19 cellular contexts compared by ENCODE assay signal in the genomic region with DNA sequence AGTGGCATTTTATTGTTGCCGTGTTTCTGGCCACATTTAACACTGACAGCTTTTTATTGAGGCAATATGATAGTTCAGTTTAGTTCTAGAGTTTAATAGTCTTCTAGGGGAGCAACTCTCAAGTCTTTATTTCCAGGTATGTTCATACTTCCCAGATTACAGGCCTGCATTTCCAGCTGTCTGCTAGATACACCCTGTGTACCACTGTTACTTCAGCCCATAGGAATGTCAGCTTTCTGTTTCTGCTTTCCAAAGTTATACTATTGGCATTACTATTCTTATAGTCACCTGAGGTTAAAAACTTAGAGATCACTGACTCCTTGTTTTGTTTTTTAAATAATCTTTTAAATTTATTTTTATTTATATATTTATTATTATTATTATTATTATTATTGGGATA. TPM values are rescaled to one million over a fixed set of nuclear protein-coding genes. Genes with fewer than 3 reads are reported as not detected.
DNase-seq lines count a peak whose midpoint lies in the region; ATAC-seq and TF ChIP-seq lines count a peak whose summit lies in the region.
"Had no signal": no experiment of that assay in that cellular context is flagged by ENCODE, and none has a peak within 500 bp of the region (broad histone marks: within the 10 kb centered on the region; RNA-seq: fewer than 3 reads in every experiment).

No MANE protein-coding gene starts in this region.

- H3K36me3 ChIP-seq in prostate gland, result peaks cover 5 to 21% of the 10 kb centered on the region in 2 donors

- no peak for TF ChIP-seq POLR2A in prostate gland (IDR thresholded peaks at IDR 0.05)

- H3K4me1 Mint-ChIP-seq in endothelial cell (ENCODE audit: unreplicated experiment), result peaks cover 40% of the 10 kb centered on the region
- H3K4me1 Mint-ChIP-seq in mesothelial cell of epicardium, result peaks cover 11% of the 10 kb centered on the region
- peaks cover 21 to 70% of the 10 kb centered on the region in 2 donors for H3K4me1 Mint-ChIP-seq in immature natural killer cell

- H3K27me3 ChIP-seq in prostate gland (replicated peaks; ENCODE audit: insufficient read depth), result no peaks in the 10 kb centered on the region
- H3K27me3 ChIP-seq: neural progenitor cell had no signal

- no peaks in the 10 kb centered on the region for H3K4me1 ChIP-seq in prostate gland (replicated peaks)

- ATAC-seq in GM21360 (IDR thresholded peaks at IDR 0.05; ENCODE audit: unreplicated experiment), result no peak
- ATAC-seq: effector memory CD8-positive, alpha-beta T cell; Right ventricle myocardium inferior had no signal

- TF ChIP-seq CTCF in endothelial cell (IDR thresholded peaks at IDR 0.05; ENCODE audit: unreplicated experiment) (no peak), mesothelial cell of epicardium (IDR thresholded peaks at IDR 0.05; ENCODE audit: unreplicated experiment) (no peak), prostate gland (IDR thresholded peaks at IDR 0.05) (no peak)

- H3K27ac Mint-ChIP-seq in endothelial cell (ENCODE audit: unreplicated experiment) (peak overlapping the region; percentile 17), mesothelial cell of epicardium (peak overlapping the region; percentile 5), immature natural killer cell (no peak overlapping the region)
- H3K27ac Mint-ChIP-seq: neural progenitor cell had no signal

- H3K4me3 Mint-ChIP-seq in endothelial cell (ENCODE audit: unreplicated experiment) (no peak overlapping the region), mesothelial cell of epicardium (no peak overlapping the region), immature natural killer cell (no peak overlapping the region)
- H3K4me3 Mint-ChIP-seq: effector memory CD8-positive, alpha-beta T cell; neural progenitor cell had no signal

- WGBS in prostate gland, result 64% methylated on average over 1 of the region's 1 CpG

- H3K36me3 Mint-ChIP-seq in endothelial cell (ENCODE audit: low read depth, unreplicated experiment), result peaks cover 46% of the 10 kb centered on the region
- H3K36me3 Mint-ChIP-seq in mesothelial cell of epicardium, result peaks cover 48% of the 10 kb centered on the region
- peaks cover 21 to 35% (median 21%) of the 10 kb centered on the region in 3 donors for H3K36me3 Mint-ChIP-seq in immature natural killer cell

- no peaks in the 10 kb centered on the region for H3K9me3 ChIP-seq in prostate gland

- H3K9me3 Mint-ChIP-seq in endothelial cell (ENCODE audit: unreplicated experiment) (no peaks in the 10 kb centered on the region), mesothelial cell of epicardium (no peaks in the 10 kb centered on the region), immature natural killer cell (no peaks in the 10 kb centered on the region)
- H3K9me3 Mint-ChIP-seq: effector memory CD8-positive, alpha-beta T cell; neural progenitor cell had no signal

- peak; percentile 22 for DNase-seq in AG20443 (ENCODE audit: low spot score)
- peak; percentile 28 for DNase-seq in LHCN-M2 (ENCODE audit: low read depth)
- no peak for DNase-seq in endothelial cell (ENCODE audit: low spot score)
- no peak for DNase-seq in mesothelial cell of epicardium (ENCODE audit: low spot score in 2 of 2, unreplicated experiment in 2 of 2)
- no peak for DNase-seq in UCSD-AML1 (lab: John Stamatoyannopoulos, UW; ENCODE audit: unreplicated experiment)
- no peak for DNase-seq in immature natural killer cell
- no peak for DNase-seq in prostate gland (ENCODE audit: low spot score)
- DNase-seq: activated CD8-positive, alpha-beta memory T cell treated with anti-CD3 and anti-CD28 coated beads, Interleukin-2, amount 50 U/mL, for 48 hours; activated naive CD4-positive, alpha-beta T cell; anterior cingulate cortex; CD4-positive, CD25-positive, alpha-beta regulatory T cell; effector memory CD8-positive, alpha-beta T cell; foreskin fibroblast; NCI-H524 treated with DMSO at 0.1 percent for 48 hours; stimulated activated CD8-positive, alpha-beta memory T cell treated with anti-CD3 and anti-CD28 coated beads, Interleukin-4, amount 100 ng/mL, for 48 hours had no signal

- no peak overlapping the region for H3K27ac ChIP-seq in prostate gland
- H3K27ac ChIP-seq: KMS-11, neural progenitor cell had no signal

- H3K27me3 Mint-ChIP-seq in endothelial cell (ENCODE audit: unreplicated experiment), result no peaks in the 10 kb centered on the region
- no peaks in the 10 kb centered on the region for H3K27me3 Mint-ChIP-seq in mesothelial cell of epicardium (ENCODE audit: low read depth)
- no peaks in the 10 kb centered on the region for H3K27me3 Mint-ChIP-seq in immature natural killer cell (ENCODE audit: low read depth in 3 of 3)
- H3K27me3 Mint-ChIP-seq: CD4-positive, CD25-positive, alpha-beta regulatory T cell; effector memory CD8-positive, alpha-beta T cell had no signal

- intact Hi-C loops in prostate gland (cut with DNase I), result no loop called here

- no peak overlapping the region for H3K4me3 ChIP-seq in prostate gland
- H3K4me3 ChIP-seq: neural progenitor cell had no signal

RNA-seq across cellular contexts. Expression of gene ZNF451, which starts 7.6 kb away (rescaled TPM):
- total RNA-seq in LHCN-M2 (2014; rRNA removed) (41.4 and 42.9 TPM in 2 replicates), endothelial cell (ENCODE audit: unreplicated experiment) (129 TPM), mesothelial cell of epicardium (79.9 to 93.8 TPM (median 87.2 TPM) in 3 replicates), prostate gland (10 to 100 TPM; 32.3 to 68.6 TPM)
- polyA plus RNA-seq in LHCN-M2 (2012), result 7.0 TPM
- polyA plus RNA-seq in immature natural killer cell, result 10 to 100 TPM; 10.2 to 26.0 (median 11.8) TPM

RNA-seq across cellular contexts. Expression of gene KIAA1586, which starts 51.1 kb away (rescaled TPM):
- total RNA-seq in LHCN-M2 (2014; rRNA removed), result 15.2 and 16.1 TPM in 2 replicates
- polyA plus RNA-seq in LHCN-M2 (2012), result 3.9 TPM
- 44.3 TPM for total RNA-seq in endothelial cell (ENCODE audit: unreplicated experiment)
- 26.2 to 29.8 TPM (median 27.6 TPM) in 3 replicates for total RNA-seq in mesothelial cell of epicardium
- 1 to 10 TPM; 2.6 to 7.9 (median 6.1) TPM for polyA plus RNA-seq in immature natural killer cell
- 1 to 10 TPM; 7.8 to 9.2 TPM for total RNA-seq in prostate gland

Comparison
In these comparisons a context has a peak if more than half of its experiments do, and no peak if none do; other contexts are left out.
1. DNase-seq: peak in AG20443 (single experiment) and LHCN-M2 (single experiment); none in endothelial cell (single experiment), mesothelial cell of epicardium (0 of 2), UCSD-AML1 (single experiment), immature natural killer cell (0 of 3) and prostate gland (single experiment).
2. H3K27ac Mint-ChIP-seq: peak in endothelial cell (single experiment) and mesothelial cell of epicardium (single experiment); none in immature natural killer cell (0 of 6).